2 cellular contexts compared by ENCODE assay signal in the genomic region with DNA sequence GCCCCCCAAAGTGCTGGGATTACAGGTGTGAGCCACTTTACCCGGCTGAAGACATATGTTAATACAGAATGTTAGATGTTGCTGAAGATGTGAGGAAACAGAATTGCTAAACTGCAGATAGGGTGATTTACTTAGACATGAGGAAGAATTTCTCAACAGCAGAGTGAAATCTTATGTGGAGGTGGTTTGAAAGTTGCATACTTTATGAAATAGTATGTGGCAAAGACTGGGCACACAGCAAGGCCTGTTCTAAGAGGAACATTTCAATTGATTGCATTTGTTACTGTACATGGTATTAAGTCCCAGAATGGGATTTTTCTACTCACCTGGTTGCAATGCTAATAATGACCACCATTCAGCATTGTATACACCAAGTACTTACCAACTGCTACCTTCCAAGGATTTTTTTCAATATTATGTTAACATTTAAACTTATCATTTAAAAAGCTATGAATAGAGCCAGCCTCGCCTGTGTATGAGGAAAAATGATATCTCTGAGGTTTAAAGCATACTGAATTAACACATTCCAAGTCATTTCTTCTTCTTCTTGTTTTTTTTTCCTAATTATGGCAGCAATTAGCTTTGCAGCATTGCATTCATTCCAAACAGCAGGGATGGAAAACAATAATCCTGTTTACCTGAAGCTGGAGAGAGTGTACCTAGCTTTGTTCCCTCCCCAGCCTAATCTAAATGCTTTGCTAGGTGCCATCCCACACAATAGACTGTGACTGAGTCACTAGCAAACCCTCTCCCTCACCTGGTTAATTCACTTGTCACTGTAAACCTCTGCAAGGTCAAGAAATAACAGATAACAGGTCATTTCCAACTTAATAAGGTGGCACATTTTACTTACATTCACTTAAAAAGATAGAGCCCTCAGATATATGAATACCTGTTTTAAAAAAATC.
A peak's percentile ranks its signal among the peaks of the same experiment; 100 is the strongest.
TF ChIP-seq lines count a peak whose summit lies in the region.

No MANE protein-coding gene starts in this region.

TF ChIP-seq in A549, 52 proteins besides CTCF, POLR2A, EP300 and RAD21 (continued from another document):
- TF ChIP-seq CEBPB (IDR thresholded peaks at IDR 0.05) = 0 out of 4 replicates have a peak, but pooled peaks of 1 of the 2 experiments have one; percentile 19
- TF ChIP-seq NPAS2 (CRISPR knock-in tag; IDR thresholded peaks at IDR 0.05; ENCODE audit: borderline replicate concordance) = no peak
- no peak for TF ChIP-seq NFE2L2 (conservative IDR thresholded peaks at IDR 0.05; ENCODE audit: low read length)

TF ChIP-seq in HCT116, 20 proteins besides CTCF, POLR2A, EP300 and RAD21 (continued from another document):
- TF ChIP-seq ATF3 (IDR thresholded peaks at IDR 0.05) (no peak), ZBTB33 (IDR thresholded peaks at IDR 0.05; ENCODE audit: extremely low read depth, insufficient replicate concordance, low read length) (no peak), CEBPB (IDR thresholded peaks at IDR 0.05; ENCODE audit: low read depth) (no peak), TCF7L2 (IDR thresholded peaks at IDR 0.05; ENCODE audit: borderline replicate concordance, extremely low read depth, insufficient read depth, insufficient read length) (no peak), ELF1 (IDR thresholded peaks at IDR 0.05; ENCODE audit: borderline replicate concordance, low read depth) (no peak), SRF (IDR thresholded peaks at IDR 0.05; ENCODE audit: low read depth) (no peak), CBX3 (IDR thresholded peaks at IDR 0.05; ENCODE audit: low read depth) (no peak), EZH2 (IDR thresholded peaks at IDR 0.05) (no peak), ZNF274 (IDR thresholded peaks at IDR 0.05; ENCODE audit: low read depth, low read length) (no peak), FOSL1 (IDR thresholded peaks at IDR 0.05; ENCODE audit: low read depth) (no peak), POLR2AphosphoS5 (IDR thresholded peaks at IDR 0.05; ENCODE audit: low read depth, low read length) (no peak), SIN3A (IDR thresholded peaks at IDR 0.05; ENCODE audit: low read depth) (no peak), JUND (IDR thresholded peaks at IDR 0.05) (no peak)
- TF ChIP-seq, protein P1, sequence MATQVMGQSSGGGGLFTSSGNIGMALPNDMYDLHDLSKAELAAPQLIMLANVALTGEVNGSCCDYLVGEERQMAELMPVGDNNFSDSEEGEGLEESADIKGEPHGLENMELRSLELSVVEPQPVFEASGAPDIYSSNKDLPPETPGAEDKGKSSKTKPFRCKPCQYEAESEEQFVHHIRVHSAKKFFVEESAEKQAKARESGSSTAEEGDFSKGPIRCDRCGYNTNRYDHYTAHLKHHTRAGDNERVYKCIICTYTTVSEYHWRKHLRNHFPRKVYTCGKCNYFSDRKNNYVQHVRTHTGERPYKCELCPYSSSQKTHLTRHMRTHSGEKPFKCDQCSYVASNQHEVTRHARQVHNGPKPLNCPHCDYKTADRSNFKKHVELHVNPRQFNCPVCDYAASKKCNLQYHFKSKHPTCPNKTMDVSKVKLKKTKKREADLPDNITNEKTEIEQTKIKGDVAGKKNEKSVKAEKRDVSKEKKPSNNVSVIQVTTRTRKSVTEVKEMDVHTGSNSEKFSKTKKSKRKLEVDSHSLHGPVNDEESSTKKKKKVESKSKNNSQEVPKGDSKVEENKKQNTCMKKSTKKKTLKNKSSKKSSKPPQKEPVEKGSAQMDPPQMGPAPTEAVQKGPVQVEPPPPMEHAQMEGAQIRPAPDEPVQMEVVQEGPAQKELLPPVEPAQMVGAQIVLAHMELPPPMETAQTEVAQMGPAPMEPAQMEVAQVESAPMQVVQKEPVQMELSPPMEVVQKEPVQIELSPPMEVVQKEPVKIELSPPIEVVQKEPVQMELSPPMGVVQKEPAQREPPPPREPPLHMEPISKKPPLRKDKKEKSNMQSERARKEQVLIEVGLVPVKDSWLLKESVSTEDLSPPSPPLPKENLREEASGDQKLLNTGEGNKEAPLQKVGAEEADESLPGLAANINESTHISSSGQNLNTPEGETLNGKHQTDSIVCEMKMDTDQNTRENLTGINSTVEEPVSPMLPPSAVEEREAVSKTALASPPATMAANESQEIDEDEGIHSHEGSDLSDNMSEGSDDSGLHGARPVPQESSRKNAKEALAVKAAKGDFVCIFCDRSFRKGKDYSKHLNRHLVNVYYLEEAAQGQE (IDR thresholded peaks at IDR 0.05; ENCODE audit: low read depth) = no peak
